Comparison of ENCODE assay signal across 8 cellular contexts in genomic region chr9:4983541-4984165, GRCh38. TPM values are rescaled to one million over a fixed set of nuclear protein-coding genes. Genes with fewer than 3 reads are reported as not detected.
DNase-seq lines count a peak whose midpoint lies in the region; ATAC-seq, FAIRE-seq and TF ChIP-seq lines count a peak whose summit lies in the region.

No MANE protein-coding gene starts in this region.

- H3K4me3 ChIP-seq in BLaER1 (peak overlapping the region; percentile 78), muscle layer of colon (ENCODE audit: low read depth in 1 of 2, low read length in 2 of 2) (peak overlapping the region; percentile 76 to 77)

- no peak for TF ChIP-seq POLR2A in GM12892 (IDR thresholded peaks at IDR 0.05; ENCODE audit: low read depth, low read length)

- no peak for ATAC-seq in GM18858 (IDR thresholded peaks at IDR 0.05; ENCODE audit: unreplicated experiment)
- ATAC-seq in GM21423 (IDR thresholded peaks at IDR 0.05; ENCODE audit: unreplicated experiment), result no peak

- H3K27me3 ChIP-seq in BLaER1 (no peaks in the 10 kb centered on the region), muscle layer of colon (ENCODE audit: control insufficient read depth in 1 of 2, insufficient read depth in 2 of 2, low read length in 2 of 2) (no peaks in the 10 kb centered on the region)

- no peak for TF ChIP-seq CTCF in brain (conservative IDR thresholded peaks at IDR 0.05)

- H3K4me3 Mint-ChIP-seq in brain, result peak overlapping the region in 4 of 5 experiments; percentile 85 to 94 (median 92)

- peaks cover 20% of the 10 kb centered on the region for H3K27me3 Mint-ChIP-seq in brain

- H3K4me2 ChIP-seq in BLaER1, result peak overlapping the region; percentile 86

- H3K27ac Mint-ChIP-seq in brain, result peak overlapping the region; percentile 91 to 99 (median 98)

- H3K4me1 Mint-ChIP-seq in brain, result peaks cover 48% of the 10 kb centered on the region

- H3K9me3 ChIP-seq in BLaER1 (no peaks in the 10 kb centered on the region), muscle layer of colon (ENCODE audit: low read length) (no peaks in the 10 kb centered on the region)

- H3K36me3 Mint-ChIP-seq in brain, result peaks cover 4% of the 10 kb centered on the region

- peaks cover 30% of the 10 kb centered on the region for H3K4me1 ChIP-seq in BLaER1
- peaks cover 31% of the 10 kb centered on the region for H3K4me1 ChIP-seq in muscle layer of colon (ENCODE audit: insufficient read depth, low read length)

- H4K20me1 ChIP-seq in BLaER1, result peaks cover 5% of the 10 kb centered on the region; the same call in 1 of the 2 replicates

- H3K9me3 Mint-ChIP-seq in brain, result no peaks in the 10 kb centered on the region

- FAIRE-seq in GM12892 (lab: Jason Lieb, UNC), result no peak

- H3K27ac ChIP-seq in BLaER1 (peak overlapping the region; percentile 82), muscle layer of colon (ENCODE audit: low read depth, low read length) (peak overlapping the region; percentile 80)

- no peaks in the 10 kb centered on the region for H3K36me3 ChIP-seq in BLaER1
- no peaks in the 10 kb centered on the region for H3K36me3 ChIP-seq in muscle layer of colon (ENCODE audit: insufficient read depth, low read length)

- DNase-seq in KBM-7 (peak; percentile 7), dermis blood vessel endothelial cell (no peak), GM12892 (ENCODE audit: insufficient read length) (no peak)

- in situ Hi-C loops in KBM-7 (cut with MboI; ENCODE audit: low pct_unique_long_range_greater_than_20kb, low sequenced_read_pairs), result loop anchor here (25.0 kb wide), 1 partner anchor 221 kb away; no protein-coding TSS in a partner anchor

- peak overlapping the region; percentile 87 for H3K9ac ChIP-seq in BLaER1
- peak overlapping the region; percentile 90 for H3K9ac ChIP-seq in muscle layer of colon (ENCODE audit: low read length)

RNA-seq across cellular contexts. Expression of gene JAK2, which starts 1.4 kb away (rescaled TPM):
- 0.59 TPM for polyA plus RNA-seq in brain (ENCODE audit: insufficient read depth, low read depth, low replicate concordance)
- total RNA-seq in dermis blood vessel endothelial cell, result 8.2 TPM in 2 replicates
- polyA plus RNA-seq in GM12892 (2012; ENCODE audit: missing spikeins), result 12.2 TPM
